8 cellular contexts compared by ENCODE assay signal in the genomic region with DNA sequence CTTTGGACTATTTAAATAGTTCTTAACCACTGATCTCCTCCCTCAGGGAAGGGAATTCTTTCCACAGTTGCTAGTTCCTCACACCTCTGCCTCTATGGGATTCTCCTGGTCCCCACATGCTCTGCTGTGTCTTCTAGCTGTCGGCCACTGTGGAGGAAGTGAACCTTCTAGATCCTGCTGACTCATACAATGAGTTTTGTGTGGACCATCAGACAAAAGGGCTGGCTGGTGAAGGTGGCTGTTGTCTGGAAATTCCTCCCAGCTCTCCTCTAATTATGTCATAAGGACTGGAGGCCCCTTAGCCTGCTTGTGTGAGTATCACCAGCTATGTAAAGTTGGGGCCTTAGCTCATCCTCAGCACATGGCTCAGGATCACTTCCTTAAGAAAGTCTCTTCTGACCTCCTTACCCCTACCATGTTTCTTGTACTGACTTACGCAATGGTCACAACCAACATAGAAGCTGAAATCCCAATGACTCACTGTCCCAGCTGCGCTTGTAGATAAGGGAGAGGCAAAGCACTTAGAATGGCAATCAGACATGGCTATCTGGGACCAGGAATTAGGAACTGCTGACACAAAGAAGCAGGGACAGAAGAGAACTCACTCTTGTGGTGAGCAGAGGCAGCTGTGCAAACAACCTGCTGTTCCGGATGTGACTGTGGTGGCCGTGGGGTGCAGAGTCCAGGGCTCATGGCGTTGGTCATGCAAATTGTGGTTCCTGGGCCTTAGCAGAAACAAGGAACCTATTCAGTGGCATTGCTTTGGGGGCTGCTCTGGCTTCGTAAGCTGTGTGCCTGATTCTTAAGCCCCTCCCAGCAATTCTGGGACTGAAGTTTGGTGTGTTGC. TPM values are rescaled to one million over a fixed set of nuclear protein-coding genes. Genes with fewer than 3 reads are reported as not detected.
DNase-seq lines count a peak whose midpoint lies in the region; ATAC-seq, FAIRE-seq and TF ChIP-seq lines count a peak whose summit lies in the region.

No MANE protein-coding gene starts in this region.

- ATAC-seq in GM18909 (IDR thresholded peaks at IDR 0.05; ENCODE audit: poor library complexity, unreplicated experiment) (peak; percentile 83), HG03095 (IDR thresholded peaks at IDR 0.05; ENCODE audit: unreplicated experiment) (peak; percentile 75)

- no peak for TF ChIP-seq CTCF in BE2C (IDR thresholded peaks at IDR 0.05; ENCODE audit: low read depth, low read length)
- no peak for TF ChIP-seq CTCF in brain microvascular endothelial cell (IDR thresholded peaks at IDR 0.05; ENCODE audit: low read depth, low read length, missing control alignments)

- no peaks in the 10 kb centered on the region for H3K27me3 ChIP-seq in BE2C
- no peaks in the 10 kb centered on the region for H3K27me3 ChIP-seq in brain microvascular endothelial cell (replicated peaks)

- H3K27ac ChIP-seq in brain microvascular endothelial cell (peak overlapping the region; percentile 94), substantia nigra (ENCODE audit: low read depth, low read length, poor library complexity, severe bottlenecking) (no peak overlapping the region)

- peaks cover 11% of the 10 kb centered on the region for H3K4me1 ChIP-seq in BE2C

- DNase-seq in BE2C (peak; percentile 63), NCI-H510A (lab: John Stamatoyannopoulos, UW) (peak; percentile 96), brain microvascular endothelial cell (peak; percentile 98), kidney tubule cell (ENCODE audit: low spot score) (peak; percentile 98), substantia nigra (lab: John Stamatoyannopoulos, UW) (peak in 27 of 49 donors; percentile 1 to 64 (median 28)), frontal cortex (ENCODE audit: low spot score in 2 of 2) (no peak)

- no peaks in the 10 kb centered on the region for H3K9me3 ChIP-seq in BE2C

- H3K36me3 ChIP-seq in BE2C: no peaks in the 10 kb centered on the region
- H3K36me3 ChIP-seq in brain microvascular endothelial cell (replicated peaks): no peaks in the 10 kb centered on the region

- no peak for FAIRE-seq in frontal cortex (lab: Jason Lieb, UNC)

- no peak overlapping the region for H3K4me3 ChIP-seq in BE2C (ENCODE audit: low read depth, low read length)
- H3K4me3 ChIP-seq in brain microvascular endothelial cell (ENCODE audit: low read depth, low read length): no peak overlapping the region

- in situ Hi-C loops in brain microvascular endothelial cell (cut with HindIII; ENCODE audit: low pct_ligation_motif_present, low sequenced_read_pairs): no loop called here

RNA-seq across cellular contexts. Expression of gene MACC1, which starts 2.5 kb away (rescaled TPM):
- polyA plus RNA-seq in BE2C (2012; ENCODE audit: insufficient read depth, insufficient read length, low read depth): 0.14 TPM
- 0.41 TPM for total RNA-seq in frontal cortex

Comparison
In these comparisons a context has a peak if more than half of its experiments do, and no peak if none do; other contexts are left out.
1. DNase-seq: peak in BE2C (single experiment), NCI-H510A (single experiment), brain microvascular endothelial cell (single experiment), kidney tubule cell (single experiment) and substantia nigra (27 of 49); none in frontal cortex (0 of 2).